20 cellular contexts compared by ENCODE assay signal in the genomic region with DNA sequence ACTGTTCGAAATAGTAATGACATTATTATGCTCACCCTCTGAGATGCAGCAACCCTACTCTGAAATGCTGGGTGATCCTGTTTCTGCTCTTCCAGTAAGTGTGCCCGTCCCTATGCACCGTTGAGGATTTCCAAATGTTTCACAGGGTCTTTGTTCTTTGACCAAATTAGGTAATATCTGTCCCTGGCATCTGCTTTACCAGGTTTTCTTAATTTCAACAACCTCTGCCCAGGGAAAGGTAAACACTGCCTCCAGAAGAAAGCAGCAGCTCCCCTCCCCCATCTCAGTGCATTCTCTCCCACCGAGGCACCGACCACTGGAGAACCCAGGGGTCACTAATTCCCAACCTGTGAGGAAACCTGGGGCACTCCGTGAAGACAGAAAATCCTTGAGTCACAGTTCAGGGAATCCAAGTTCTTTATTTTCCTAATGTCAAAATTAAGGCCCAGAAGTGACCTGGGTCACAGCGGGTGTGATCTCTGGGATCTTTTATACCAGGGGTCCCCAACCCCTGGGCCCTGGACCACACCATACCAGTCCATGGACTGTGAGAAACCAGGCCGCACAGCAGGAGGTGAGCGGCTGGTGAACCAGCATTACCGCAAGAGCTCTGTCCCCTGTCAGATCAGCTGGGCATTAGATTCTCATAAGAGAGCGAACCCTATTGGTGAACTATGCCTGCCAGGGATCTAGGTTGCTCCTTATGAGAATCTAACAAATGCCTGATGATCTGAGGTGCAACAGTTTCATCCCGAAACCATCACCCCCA. TPM values are rescaled to one million over a fixed set of nuclear protein-coding genes. Genes with fewer than 3 reads are reported as not detected.
DNase-seq lines count a peak whose midpoint lies in the region; ATAC-seq lines count a peak whose summit lies in the region.
"Had no signal": no experiment of that assay in that cellular context is flagged by ENCODE, and none has a peak within 500 bp of the region (broad histone marks: within the 10 kb centered on the region; RNA-seq: fewer than 3 reads in every experiment).

No MANE protein-coding gene starts in this region.

- H3K27me3 Mint-ChIP-seq in activated T-helper 17 cell treated with anti-CD3 and anti-CD28 coated beads, Interleukin-2, amount 50 U/mL, for 72 hours, result peaks cover 27% of the 10 kb centered on the region

- no peaks in the 10 kb centered on the region for H3K36me3 Mint-ChIP-seq in activated T-helper 17 cell treated with anti-CD3 and anti-CD28 coated beads, Interleukin-2, amount 50 U/mL, for 72 hours (ENCODE audit: low read depth)

- H3K27ac Mint-ChIP-seq in activated T-helper 17 cell treated with anti-CD3 and anti-CD28 coated beads, Interleukin-2, amount 50 U/mL, for 72 hours, result no peak overlapping the region

- DNase-seq in NCI-H82 (lab: John Stamatoyannopoulos, UW) (peak; percentile 13), NCI-H82 treated with DMSO at 0.1 percent for 48 hours (lab: John Stamatoyannopoulos, UW; ENCODE audit: unreplicated experiment) (no peak), left lobe of liver (ENCODE audit: low spot score) (peak; percentile 67), retina (peak; percentile 41), D341Med (ENCODE audit: low spot score) (no peak)
- DNase-seq: activated CD4-positive, alpha-beta T cell treated with anti-CD3 and anti-CD28 coated beads for 4 hours; activated effector memory CD4-positive, alpha-beta T cell treated with anti-CD3 and anti-CD28 coated beads, Interleukin-2, amount 50 U/mL, for 16 hours; amygdala; cerebellar nuclear complex; DMS79; GOT3; kidney glomerular epithelial cell; NCI-H2171; nucleus accumbens; Peyer's patch; stimulated activated naive CD4-positive, alpha-beta T cell treated with Interleukin-2 at 50 U/mL for 16 hours had no signal

- H3K4me3 Mint-ChIP-seq in activated T-helper 17 cell treated with anti-CD3 and anti-CD28 coated beads, Interleukin-2, amount 50 U/mL, for 72 hours, result peak overlapping the region; percentile 39

- no peaks in the 10 kb centered on the region for H3K4me1 Mint-ChIP-seq in activated T-helper 17 cell treated with anti-CD3 and anti-CD28 coated beads, Interleukin-2, amount 50 U/mL, for 72 hours

- no peaks in the 10 kb centered on the region for H3K9me3 Mint-ChIP-seq in activated T-helper 17 cell treated with anti-CD3 and anti-CD28 coated beads, Interleukin-2, amount 50 U/mL, for 72 hours

- ATAC-seq in activated T-helper 17 cell treated with anti-CD3 and anti-CD28 coated beads, Interleukin-2, amount 50 U/mL, for 72 hours (replicated peaks), result no peak
- ATAC-seq in left lobe of liver (peak; percentile 61), HG02870 (IDR thresholded peaks at IDR 0.05; ENCODE audit: unreplicated experiment) (no peak), HG02678 (IDR thresholded peaks at IDR 0.05; ENCODE audit: unreplicated experiment) (no peak)
- ATAC-seq: sciatic nerve had no signal

RNA-seq across cellular contexts. Expression of a gene that starts 1.2 kb away (rescaled TPM):
- total RNA-seq in activated T-helper 17 cell treated with anti-CD3 and anti-CD28 coated beads, Interleukin-2, amount 50 U/mL, for 72 hours, result not detected
- 39.3 TPM for total RNA-seq in left lobe of liver

Comparison
In these comparisons a context has a peak if more than half of its experiments do, and no peak if none do; other contexts are left out.
1. DNase-seq: peak in NCI-H82 (single experiment), left lobe of liver (single experiment) and retina (single experiment); none in NCI-H82 treated with DMSO at 0.1 percent for 48 hours (single experiment) and D341Med (single experiment).
2. RNA of a gene that starts 1.2 kb away (total RNA-seq): 39.3 TPM in left lobe of liver (single experiment); not detected in activated T-helper 17 cell treated with anti-CD3 and anti-CD28 coated beads, Interleukin-2, amount 50 U/mL, for 72 hours; every median in the first group is over 10 times any median in the second.